In genomic region chr7:141468341-141468740, GRCh38 we compare ENCODE assay signal across 4 cellular contexts.
TF ChIP-seq lines count a peak whose summit lies in the region.

No MANE protein-coding gene starts in this region.

TF ChIP-seq in HEK293, 187 proteins besides CTCF, POLR2A, EP300 and RAD21:
- TF ChIP-seq ZNF768 (tag by site-specific recombination; IDR thresholded peaks at IDR 0.05), result 0 out of 2 replicates have a peak, but pooled peaks have one; percentile 28
- no peak for TF ChIP-seq ZNF280C (tag by site-specific recombination; IDR thresholded peaks at IDR 0.05)

TF ChIP-seq in K562, 482 proteins besides CTCF, POLR2A, EP300 and RAD21:
- TF ChIP-seq ZFP36 (IDR thresholded peaks at IDR 0.05; ENCODE audit: low read depth, low read length, partially characterized antibody) (peak; percentile 52), NELFE (IDR thresholded peaks at IDR 0.05; ENCODE audit: insufficient read depth, insufficient read length) (no peak)
TF ChIP-seq in K562: peak in this region for 1.

TF ChIP-seq in H1, 55 proteins besides CTCF, POLR2A, EP300 and RAD21:
- no peak for TF ChIP-seq TAF7 (optimal IDR thresholded peaks at IDR 0.05; ENCODE audit: borderline replicate concordance, low read depth, low read length)
- TF ChIP-seq KDM1A (IDR thresholded peaks at IDR 0.05; ENCODE audit: borderline replicate concordance, low read length), result peak; percentile 80; the same call in 1 of the 2 replicates

TF ChIP-seq in GM12891, 5 proteins besides CTCF, POLR2A, EP300 and RAD21:
- TF ChIP-seq SPI1 (IDR thresholded peaks at IDR 0.05; ENCODE audit: low read depth, low read length) (no peak), POU2F2 (IDR thresholded peaks at IDR 0.05; ENCODE audit: low read depth, low read length) (no peak), TAF1 (IDR thresholded peaks at IDR 0.05; ENCODE audit: low read depth, low read length) (no peak), PAX5 (IDR thresholded peaks at IDR 0.05; ENCODE audit: insufficient read depth, low read length, severe bottlenecking) (no peak), POLR2AphosphoS5 (IDR thresholded peaks at IDR 0.05; ENCODE audit: low read depth, low read length) (no peak)
